8 cellular contexts compared by ENCODE assay signal in genomic region chr3:114383875-114384557, GRCh38.
DNase-seq lines count a peak whose midpoint lies in the region; ATAC-seq and TF ChIP-seq lines count a peak whose summit lies in the region.

No MANE protein-coding gene starts in this region.

- peak overlapping the region; percentile 53 for H3K4me3 ChIP-seq in WI38 (ENCODE audit: low read depth, low read length)
- peak overlapping the region; percentile 26 to 46 for H3K4me3 ChIP-seq in cardiac fibroblast (replicated peaks in 1 of 2; ENCODE audit: low read depth in 2 of 2, low read length in 2 of 2)

- TF ChIP-seq CTCF in WI38 (IDR thresholded peaks at IDR 0.05; ENCODE audit: low read depth, low read length) (peak; percentile 87), cardiac fibroblast (IDR thresholded peaks at IDR 0.05; ENCODE audit: low read depth, low read length) (peak; percentile 98)

- DNase-seq in NCI-H2081 (lab: John Stamatoyannopoulos, UW) (peak; percentile 76 to 79), NCI-H2081 treated with DMSO at 0.1 percent for 48 hours (lab: John Stamatoyannopoulos, UW) (no peak), NCI-H1930 (lab: John Stamatoyannopoulos, UW) (peak; percentile 4 to 5), cardiac fibroblast (ENCODE audit: low read depth in 2 of 2) (peak; percentile 93), islet precursor cell (peak; percentile 85)
- DNase-seq in stimulated activated CD4-positive, alpha-beta T cell treated with anti-CD3 and anti-CD28 coated beads, Interleukin-12 subunit alpha, Interleukin-12 subunit beta, amount 100 ng/mL, for 4 hours = peak; percentile 63

- peak; percentile 96 for ATAC-seq in HG02759 (IDR thresholded peaks at IDR 0.05; ENCODE audit: unreplicated experiment)
